In the genomic region with DNA sequence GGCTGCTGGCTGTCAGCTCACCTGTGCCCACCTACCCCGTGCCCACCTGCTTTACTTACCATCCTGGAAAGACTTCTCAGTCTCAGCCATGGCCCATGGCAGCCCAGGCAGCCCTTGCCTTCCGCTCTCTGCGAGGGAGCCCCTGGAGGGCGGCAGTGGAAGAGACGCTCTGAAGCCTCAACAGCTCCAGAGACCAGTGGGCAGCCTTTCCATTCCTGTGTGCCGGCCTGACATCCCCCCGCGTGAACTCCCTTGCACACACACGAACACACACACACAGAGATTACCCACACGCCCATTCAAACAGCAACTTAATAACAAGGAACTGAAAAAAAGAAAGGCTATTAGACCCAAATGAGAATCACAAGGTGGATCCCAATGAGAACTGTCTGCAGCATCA, we compare ENCODE assay signal across 12 cellular contexts. TPM values are rescaled to one million over a fixed set of nuclear protein-coding genes. Genes with fewer than 3 reads are reported as not detected.
DNase-seq lines count a peak whose midpoint lies in the region; ATAC-seq, FAIRE-seq and TF ChIP-seq lines count a peak whose summit lies in the region.
"Had no signal": no experiment of that assay in that cellular context is flagged by ENCODE, and none has a peak within 500 bp of the region (broad histone marks: within the 10 kb centered on the region; RNA-seq: fewer than 3 reads in every experiment).

No MANE protein-coding gene starts in this region.

- peaks cover 0 to 3% (median 0%) of the 10 kb centered on the region in 7 donors for H3K9me3 Mint-ChIP-seq in CD14-positive monocyte
- no peaks in the 10 kb centered on the region for H3K9me3 Mint-ChIP-seq in activated CD4-positive, alpha-beta memory T cell treated with anti-CD3 and anti-CD28 coated beads, Interleukin-2, amount 10 ng/mL, durations not matched to agents 7 days and 5 days

- TF ChIP-seq POLR2A in GM12891 (IDR thresholded peaks at IDR 0.05; ENCODE audit: low read depth, low read length) = no peak
- TF ChIP-seq POLR2A in right lobe of liver (IDR thresholded peaks at IDR 0.05) = no peak
- TF ChIP-seq POLR2A in breast epithelium (IDR thresholded peaks at IDR 0.05) = no peak

- H3K4me1 ChIP-seq in right lobe of liver (peaks cover 0 to 6% (median 0%) of the 10 kb centered on the region in 4 donors), breast epithelium (peaks cover 0 to 6% of the 10 kb centered on the region in 2 donors)

- POLR2A ChIA-PET in activated CD4-positive, alpha-beta memory T cell treated with anti-CD3 and anti-CD28 coated beads, Interleukin-2, amount 10 ng/mL, durations not matched to agents 7 days and 5 days (lab: Charles Lee) = interaction anchor here (1.9 to 5.4 kb wide), 3 partner anchors 16 to 135 kb away, joined by 5 to 166 read pairs (median 12); a partner anchor contains a TSS

- peaks cover 13 to 15% (median 14%) of the 10 kb centered on the region in 3 donors for H3K27me3 Mint-ChIP-seq in CD14-positive monocyte (ENCODE audit: low read depth in 3 of 3)
- peaks cover 2% of the 10 kb centered on the region for H3K27me3 Mint-ChIP-seq in activated CD4-positive, alpha-beta memory T cell treated with anti-CD3 and anti-CD28 coated beads, Interleukin-2, amount 10 ng/mL, durations not matched to agents 7 days and 5 days

- WGBS in right lobe of liver (ENCODE audit: insufficient coverage, low coverage, low lambda C conversion rate, missing lambda C conversion rate) = 50% methylated on average over 9 of the region's 10 CpGs

- no peaks in the 10 kb centered on the region for H3K36me3 Mint-ChIP-seq in CD14-positive monocyte
- peaks cover 26% of the 10 kb centered on the region for H3K36me3 Mint-ChIP-seq in activated CD4-positive, alpha-beta memory T cell treated with anti-CD3 and anti-CD28 coated beads, Interleukin-2, amount 10 ng/mL, durations not matched to agents 7 days and 5 days (ENCODE audit: low read depth)

- intact Hi-C loops in CD14-positive monocyte (cut with micrococcal nuclease) = no loop called here
- intact Hi-C loops in right lobe of liver (cut with DNase I) = no loop called here
- intact Hi-C loops in breast epithelium (cut with DNase I; ENCODE audit: low total_unique reads) = loop anchor here (2.0 kb wide), 1 partner anchor 28 kb away; no protein-coding TSS in a partner anchor

- ATAC-seq in right lobe of liver (no peak), HG03039 (IDR thresholded peaks at IDR 0.05; ENCODE audit: unreplicated experiment) (no peak), omental fat pad (ENCODE audit: low FRiP score) (no peak), HG02870 (IDR thresholded peaks at IDR 0.05; ENCODE audit: unreplicated experiment) (no peak)
- ATAC-seq: activated CD4-positive, CD25-positive, alpha-beta regulatory T cell treated with anti-CD3 and anti-CD28 coated beads, Interleukin-2, amount 50 U/mL, for 24 hours had no signal

- no peaks in the 10 kb centered on the region for H3K27me3 ChIP-seq in right lobe of liver
- H3K27me3 ChIP-seq in breast epithelium = no peaks in the 10 kb centered on the region
- H3K27me3 ChIP-seq: vagina had no signal

- CTCF ChIA-PET in activated CD4-positive, alpha-beta memory T cell treated with anti-CD3 and anti-CD28 coated beads, Interleukin-2, amount 10 ng/mL, durations not matched to agents 7 days and 5 days (lab: Charles Lee) = interaction anchor here (0.7 to 1.2 kb wide), 4 partner anchors 11 to 78 kb away, joined by 3 to 4 read pairs (median 3); no protein-coding TSS in a partner anchor

- H3K27ac ChIP-seq in right lobe of liver = no peak overlapping the region
- H3K27ac ChIP-seq in breast epithelium = no peak overlapping the region
- H3K27ac ChIP-seq: vagina had no signal

- peak; percentile 94 for FAIRE-seq in GM12891 (lab: Jason Lieb, UNC)

- H3K9me3 ChIP-seq in right lobe of liver (no peaks in the 10 kb centered on the region), breast epithelium (no peaks in the 10 kb centered on the region)
- H3K9me3 ChIP-seq: vagina had no signal

- H3K36me3 ChIP-seq in right lobe of liver (no peaks in the 10 kb centered on the region), breast epithelium (no peaks in the 10 kb centered on the region)
- H3K36me3 ChIP-seq: vagina had no signal

- peaks cover 51% of the 10 kb centered on the region for H3K4me1 Mint-ChIP-seq in CD14-positive monocyte
- peaks cover 68% of the 10 kb centered on the region for H3K4me1 Mint-ChIP-seq in activated CD4-positive, alpha-beta memory T cell treated with anti-CD3 and anti-CD28 coated beads, Interleukin-2, amount 10 ng/mL, durations not matched to agents 7 days and 5 days

- H3K4me3 Mint-ChIP-seq in CD14-positive monocyte = peak overlapping the region; percentile 34 to 49
- peak overlapping the region; percentile 2 for H3K4me3 Mint-ChIP-seq in activated CD4-positive, alpha-beta memory T cell treated with anti-CD3 and anti-CD28 coated beads, Interleukin-2, amount 10 ng/mL, durations not matched to agents 7 days and 5 days

- H3K4me3 ChIP-seq in right lobe of liver (no peak overlapping the region), breast epithelium (no peak overlapping the region)
- H3K4me3 ChIP-seq: vagina had no signal

- no peak overlapping the region for H3K27ac Mint-ChIP-seq in CD14-positive monocyte
- peak overlapping the region; percentile 71 for H3K27ac Mint-ChIP-seq in activated CD4-positive, alpha-beta memory T cell treated with anti-CD3 and anti-CD28 coated beads, Interleukin-2, amount 10 ng/mL, durations not matched to agents 7 days and 5 days

- TF ChIP-seq CTCF in CD14-positive monocyte (IDR thresholded peaks at IDR 0.05) (no peak), right lobe of liver (IDR thresholded peaks at IDR 0.05) (no peak), omental fat pad (IDR thresholded peaks at IDR 0.05) (no peak), breast epithelium (IDR thresholded peaks at IDR 0.05) (no peak)

- DNase-seq in CD14-positive monocyte (ENCODE audit: low spot score) = no peak
- DNase-seq in GM12891 (ENCODE audit: insufficient read length, low spot score) = no peak
- peak; percentile 18 for DNase-seq in activated CD4-positive, alpha-beta memory T cell treated with anti-CD3 and anti-CD28 coated beads, Interleukin-2, amount 10 ng/mL, durations not matched to agents 7 days and 5 days
- DNase-seq in right lobe of liver = peak in 2 of 3 donors; percentile 27 to 42
- DNase-seq in omental fat pad (ENCODE audit: low spot score) = no peak
- DNase-seq in breast epithelium (ENCODE audit: low spot score in 2 of 2) = no peak
- DNase-seq: NCI-H1694 had no signal

TF ChIP-seq in GM12891, 5 proteins besides CTCF, POLR2A, EP300 and RAD21:
- TF ChIP-seq POU2F2 (IDR thresholded peaks at IDR 0.05; ENCODE audit: low read depth, low read length) (no peak), SPI1 (IDR thresholded peaks at IDR 0.05; ENCODE audit: low read depth, low read length) (peak; percentile 80)

RNA-seq across cellular contexts. Expression of a gene that starts 14.2 kb away (rescaled TPM):
- polyA plus RNA-seq in CD14-positive monocyte = 10 to 100 TPM in 1 of 2 donors, 1 to 10 TPM in 1; 9.0 to 16.6 TPM
- 13.4 TPM for polyA plus RNA-seq in GM12891 (2012; ENCODE audit: low read depth, missing spikeins)
- 10 to 100 TPM; 97.2 to 99.3 TPM for total RNA-seq in activated CD4-positive, alpha-beta memory T cell treated with anti-CD3 and anti-CD28 coated beads, Interleukin-2, amount 10 ng/mL, durations not matched to agents 7 days and 5 days
- total RNA-seq in right lobe of liver (1 to 10 TPM; 3.5 to 7.9 (median 4.6) TPM), omental fat pad (10 to 100 TPM; 28.1 to 73.4 (median 56.8) TPM), breast epithelium (10 to 100 TPM; 14.2 to 54.9 (median 31.5) TPM)

RNA-seq across cellular contexts. Expression of a gene that starts 32.4 kb away (rescaled TPM):
- polyA plus RNA-seq in CD14-positive monocyte = under 1 TPM in 1 of 2 donors, not detected in 1; 0.21 TPM
- not detected for polyA plus RNA-seq in GM12891 (2012; ENCODE audit: low read depth, missing spikeins)
- total RNA-seq in activated CD4-positive, alpha-beta memory T cell treated with anti-CD3 and anti-CD28 coated beads, Interleukin-2, amount 10 ng/mL, durations not matched to agents 7 days and 5 days = not detected
- total RNA-seq in right lobe of liver = not detected
- total RNA-seq in omental fat pad = not detected
- total RNA-seq in breast epithelium = not detected
- total RNA-seq: lower leg skin, vagina had no signal

Comparison
In these comparisons a context has a peak if more than half of its experiments do, and no peak if none do; other contexts are left out.
1. DNase-seq: peak in activated CD4-positive, alpha-beta memory T cell treated with anti-CD3 and anti-CD28 coated beads, Interleukin-2, amount 10 ng/mL, durations not matched to agents 7 days and 5 days (single experiment) and right lobe of liver (2 of 3); none in CD14-positive monocyte (single experiment), GM12891 (single experiment), omental fat pad (single experiment) and breast epithelium (0 of 2).